ENCODE assay signal across 1 cellular context in genomic region chr3:170972917-170973316, GRCh38.
TF ChIP-seq lines count a peak whose summit lies in the region.
"Not testable (repeated sequence)": the region's sequence is repeated elsewhere in the genome, so short reads cannot be mapped to it uniquely, and the experiment has no call there.

No MANE protein-coding gene starts in this region.

TF ChIP-seq in HepG2, 621 proteins besides CTCF, POLR2A, EP300 and RAD21 (continued from another document and continues in another):
- TF ChIP-seq SKIL (CRISPR knock-in tag; IDR thresholded peaks at IDR 0.05; ENCODE audit: borderline replicate concordance), result peak; percentile 52; the same call in 1 of the 2 replicates
- TF ChIP-seq TP53 (CRISPR knock-in tag; conservative IDR thresholded peaks at IDR 0.05), result 0 out of 2 replicates have a peak, but pooled peaks have one; percentile 41
- peak; percentile 64; the same call in 1 of the 2 replicates for TF ChIP-seq MIER2 (CRISPR knock-in tag; IDR thresholded peaks at IDR 0.05)
- TF ChIP-seq ZBTB25 (CRISPR knock-in tag; IDR thresholded peaks at IDR 0.05), result peak; percentile 92
- TF ChIP-seq RCOR2 (CRISPR knock-in tag; IDR thresholded peaks at IDR 0.05), result peak; percentile 97
- TF ChIP-seq HMGXB4 (CRISPR knock-in tag; IDR thresholded peaks at IDR 0.05; ENCODE audit: borderline replicate concordance in 1 of 2, low read depth in 1 of 2), result 0 out of 4 replicates have a peak, but pooled peaks of 1 of the 2 experiments have one; percentile 25
- peak; percentile 38; the same call in 1 of the 2 replicates for TF ChIP-seq KDM3A (CRISPR knock-in tag; IDR thresholded peaks at IDR 0.05; ENCODE audit: low read depth)
- TF ChIP-seq KLF6 (CRISPR knock-in tag; IDR thresholded peaks at IDR 0.05), result peak; percentile 86; the same call in 1 of the 2 replicates
- peak; percentile 99 for TF ChIP-seq FOXA3 (CRISPR knock-in tag; IDR thresholded peaks at IDR 0.05)
- peak; percentile 91 for TF ChIP-seq ZNF556 (CRISPR knock-in tag; IDR thresholded peaks at IDR 0.05; ENCODE audit: borderline replicate concordance)
- TF ChIP-seq NCOR1 (IDR thresholded peaks at IDR 0.05; ENCODE audit: borderline replicate concordance, low read length), result peak; percentile 35; the same call in 1 of the 2 replicates
- 0 out of 2 replicates have a peak, but pooled peaks have one; percentile 33 for TF ChIP-seq ZSCAN21 (CRISPR knock-in tag; IDR thresholded peaks at IDR 0.05; ENCODE audit: borderline replicate concordance)
- TF ChIP-seq HDAC2 (CRISPR knock-in tag; IDR thresholded peaks at IDR 0.05), result peak; percentile 86
- TF ChIP-seq ZBTB3 (CRISPR knock-in tag; IDR thresholded peaks at IDR 0.05; ENCODE audit: borderline replicate concordance, low read depth), result 0 out of 2 replicates have a peak, but pooled peaks have one; percentile 62
- peak; percentile 86 for TF ChIP-seq ZMYM4 (CRISPR knock-in tag; IDR thresholded peaks at IDR 0.05)
- peak; percentile 75; the same call in 1 of the 2 replicates for TF ChIP-seq ZNF124 (CRISPR knock-in tag; IDR thresholded peaks at IDR 0.05)
- 0 out of 2 replicates have a peak, but pooled peaks have one; percentile 47 for TF ChIP-seq ZNF800 (CRISPR knock-in tag; IDR thresholded peaks at IDR 0.05)
- TF ChIP-seq THRA (CRISPR knock-in tag; IDR thresholded peaks at IDR 0.05; ENCODE audit: borderline replicate concordance), result peak; percentile 61; the same call in 1 of the 2 replicates
- peak; percentile 98 for TF ChIP-seq TRIM24 (CRISPR knock-in tag; IDR thresholded peaks at IDR 0.05)
- peak; percentile 92 for TF ChIP-seq RERE (CRISPR knock-in tag; IDR thresholded peaks at IDR 0.05; ENCODE audit: low read depth)
- peak; percentile 66; the same call in 1 of the 2 replicates for TF ChIP-seq KDM6A (CRISPR knock-in tag; IDR thresholded peaks at IDR 0.05; ENCODE audit: low read depth)
- TF ChIP-seq KAT8 (CRISPR knock-in tag; IDR thresholded peaks at IDR 0.05), result peak; percentile 80
- peak; percentile 71 for TF ChIP-seq ZKSCAN8 (CRISPR knock-in tag; IDR thresholded peaks at IDR 0.05; ENCODE audit: borderline replicate concordance)
- TF ChIP-seq ZBED4 (CRISPR knock-in tag; IDR thresholded peaks at IDR 0.05; ENCODE audit: borderline replicate concordance), result peak; percentile 80; the same call in 1 of the 2 replicates
- TF ChIP-seq NFKBIZ (CRISPR knock-in tag; IDR thresholded peaks at IDR 0.05), result peak; percentile 75; the same call in 1 of the 2 replicates
- not testable (repeated sequence) for TF ChIP-seq TCF12 (IDR thresholded peaks at IDR 0.05); CREM (CRISPR knock-in tag; IDR thresholded peaks at IDR 0.05)
- TF ChIP-seq TCF12 (CRISPR knock-in tag; IDR thresholded peaks at IDR 0.05), result peak; percentile 85
- TF ChIP-seq DPF2 (CRISPR knock-in tag; IDR thresholded peaks at IDR 0.05; ENCODE audit: borderline replicate concordance, low read depth), result peak; percentile 75; the same call in 1 of the 2 replicates
- TF ChIP-seq ZGPAT (CRISPR knock-in tag; IDR thresholded peaks at IDR 0.05), result peak; percentile 98
- peak; percentile 78; the same call in 1 of the 2 replicates for TF ChIP-seq MED13 (CRISPR knock-in tag; IDR thresholded peaks at IDR 0.05)
- TF ChIP-seq ZNF564 (CRISPR knock-in tag; IDR thresholded peaks at IDR 0.05), result 0 out of 2 replicates have a peak, but pooled peaks have one; percentile 57
- peak; percentile 54; the same call in 1 of the 2 replicates for TF ChIP-seq HOXD1 (CRISPR knock-in tag; IDR thresholded peaks at IDR 0.05)
- TF ChIP-seq MBD4 (IDR thresholded peaks at IDR 0.05; ENCODE audit: borderline replicate concordance, low read length), result peak; percentile 55; the same call in 1 of the 2 replicates
- peak; percentile 73; the same call in 1 of the 2 replicates for TF ChIP-seq ZNF543 (CRISPR knock-in tag; IDR thresholded peaks at IDR 0.05)
- peak; percentile 86 for TF ChIP-seq CREM (IDR thresholded peaks at IDR 0.05)
- peak; percentile 89; the same call in 1 of the 2 replicates for TF ChIP-seq ZSCAN9 (CRISPR knock-in tag; IDR thresholded peaks at IDR 0.05; ENCODE audit: borderline replicate concordance)
- TF ChIP-seq GFI1 (CRISPR knock-in tag; IDR thresholded peaks at IDR 0.05; ENCODE audit: borderline replicate concordance), result peak; percentile 83
- TF ChIP-seq CEBPG (CRISPR knock-in tag; IDR thresholded peaks at IDR 0.05), result peak; percentile 90
- TF ChIP-seq ZNF629 (CRISPR knock-in tag; conservative IDR thresholded peaks at IDR 0.05), result 0 out of 2 replicates have a peak, but pooled peaks have one; percentile 27
